Comparison of ENCODE assay signal across 20 cellular contexts in the genomic region with DNA sequence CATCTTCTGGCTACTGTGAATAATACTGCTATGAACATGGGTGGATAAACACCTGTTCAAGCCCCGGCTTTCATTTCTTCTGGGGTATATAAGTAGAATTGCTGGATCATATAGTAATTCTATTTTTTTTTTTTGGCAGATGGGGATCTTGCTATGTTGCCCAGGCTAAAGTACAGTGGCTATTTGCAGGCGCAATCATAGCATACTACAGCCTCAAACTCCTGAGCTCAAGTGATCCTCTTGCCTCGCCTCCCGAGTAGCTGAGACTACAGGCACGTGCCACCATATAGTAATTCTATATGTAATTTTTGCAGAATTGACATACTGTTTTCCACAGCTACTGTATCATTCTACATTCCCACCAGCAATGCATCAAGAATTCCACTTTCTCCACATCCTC.
"Had no signal": no experiment of that assay in that cellular context is flagged by ENCODE, and none has a peak within 500 bp of the region (broad histone marks: within the 10 kb centered on the region; RNA-seq: fewer than 3 reads in every experiment).

No MANE protein-coding gene starts in this region.

- H3K27me3 ChIP-seq: SJSA1 had no signal

- H3K9me3 ChIP-seq: SJSA1 had no signal

- DNase-seq: IMR-90, Kasumi-1, MM.1S, NCI-H1092 treated with DMSO at 0.1 percent for 48 hours, NCI-H1436, NCI-H187, NCI-H2029, NCI-H2081 treated with DMSO at 0.1 percent for 48 hours, NCI-H2171, NCI-H226, NCI-H446, NCI-H510A, NCI-H524 treated with DMSO at 0.1 percent for 48 hours, NCI-H69, NCI-H774, Right ventricle myocardium superior, RPMI8226, SIG-M5 had no signal

- H3K4me3 ChIP-seq: SJSA1, SK-N-MC had no signal

- H3K4me1 ChIP-seq: SJSA1 had no signal
